Comparison of ENCODE assay signal across 10 cellular contexts in genomic region chr16:89319628-89319882, GRCh38.
A peak's percentile ranks its signal among the peaks of the same experiment; 100 is the strongest.
DNase-seq lines count a peak whose midpoint lies in the region; ATAC-seq and TF ChIP-seq lines count a peak whose summit lies in the region.
"Had no signal": no experiment of that assay in that cellular context is flagged by ENCODE, and none has a peak within 500 bp of the region (broad histone marks: within the 10 kb centered on the region; RNA-seq: fewer than 3 reads in every experiment).

No MANE protein-coding gene starts in this region.

- H3K9me3 Mint-ChIP-seq in activated naive CD4-positive, alpha-beta T cell treated with anti-CD3 and anti-CD28 coated beads, Interleukin-2, amount 10 ng/mL, durations not matched to agents 7 days and 5 days, result no peaks in the 10 kb centered on the region
- no peaks in the 10 kb centered on the region for H3K9me3 Mint-ChIP-seq in activated naive CD8-positive, alpha-beta T cell treated with anti-CD3 and anti-CD28 coated beads for 36 hours
- H3K9me3 Mint-ChIP-seq: memory B cell had no signal

- H3K4me1 ChIP-seq in left lung (peaks cover 45 to 100% of the 10 kb centered on the region in 2 donors), thyroid gland (peaks cover 39 to 81% of the 10 kb centered on the region in 2 donors)

- peaks cover 97% of the 10 kb centered on the region for H3K4me1 Mint-ChIP-seq in activated naive CD4-positive, alpha-beta T cell treated with anti-CD3 and anti-CD28 coated beads, Interleukin-2, amount 10 ng/mL, durations not matched to agents 7 days and 5 days
- H3K4me1 Mint-ChIP-seq in activated naive CD8-positive, alpha-beta T cell treated with anti-CD3 and anti-CD28 coated beads for 36 hours, result peaks cover 91% of the 10 kb centered on the region

- intact Hi-C loops in left lung (cut with DNase I) (no loop called here), thyroid gland (cut with DNase I) (no loop called here)

- ATAC-seq in left lung, result no peak

- H3K27ac ChIP-seq in left lung, result peak overlapping the region; percentile 62 to 69
- peak overlapping the region; percentile 21 to 49 (median 37) for H3K27ac ChIP-seq in thyroid gland

- CTCF ChIA-PET in activated naive CD4-positive, alpha-beta T cell treated with anti-CD3 and anti-CD28 coated beads, Interleukin-2, amount 10 ng/mL, durations not matched to agents 7 days and 5 days (lab: Charles Lee), result no interaction called here

- TF ChIP-seq CTCF in left lung (IDR thresholded peaks at IDR 0.05) (no peak), thyroid gland (IDR thresholded peaks at IDR 0.05) (no peak), GM20000 (IDR thresholded peaks at IDR 0.05; ENCODE audit: extremely low read depth, missing control alignments) (no peak)

- no peaks in the 10 kb centered on the region for H3K27me3 Mint-ChIP-seq in activated naive CD4-positive, alpha-beta T cell treated with anti-CD3 and anti-CD28 coated beads, Interleukin-2, amount 10 ng/mL, durations not matched to agents 7 days and 5 days
- H3K27me3 Mint-ChIP-seq in activated naive CD8-positive, alpha-beta T cell treated with anti-CD3 and anti-CD28 coated beads for 36 hours, result no peaks in the 10 kb centered on the region
- H3K27me3 Mint-ChIP-seq: memory B cell had no signal

- H3K27me3 ChIP-seq in left lung (no peaks in the 10 kb centered on the region), thyroid gland (no peaks in the 10 kb centered on the region)

- H3K4me3 Mint-ChIP-seq in activated naive CD4-positive, alpha-beta T cell treated with anti-CD3 and anti-CD28 coated beads, Interleukin-2, amount 10 ng/mL, durations not matched to agents 7 days and 5 days, result no peak overlapping the region
- H3K4me3 Mint-ChIP-seq in activated naive CD8-positive, alpha-beta T cell treated with anti-CD3 and anti-CD28 coated beads for 36 hours, result no peak overlapping the region

- DNase-seq in activated naive CD4-positive, alpha-beta T cell treated with anti-CD3 and anti-CD28 coated beads, Interleukin-2, amount 10 ng/mL, durations not matched to agents 7 days and 5 days, result no peak
- no peak for DNase-seq in activated naive CD4-positive, alpha-beta T cell treated with anti-CD3 and anti-CD28 coated beads, Interleukin-2, amount 50 U/mL, for 16 hours
- DNase-seq in activated naive CD8-positive, alpha-beta T cell treated with anti-CD3 and anti-CD28 coated beads for 36 hours, result no peak
- no peak for DNase-seq in left lung
- DNase-seq in thyroid gland, result no peak
- no peak for DNase-seq in GM20000 (ENCODE audit: low spot score)
- no peak for DNase-seq in mucosa of gallbladder (ENCODE audit: low spot score)
- DNase-seq in NCI-H510A (lab: John Stamatoyannopoulos, UW), result no peak
- DNase-seq: effector CD8-positive, alpha-beta T cell had no signal

- WGBS in thyroid gland, 2 donors, result 94% methylated on average over 4 of the region's 4 CpGs; no CpG with 5 or more reads in 1 of the 2 donors

- H3K4me3 ChIP-seq in left lung (no peak overlapping the region), thyroid gland (replicated peaks in 1 of 3) (no peak overlapping the region)

- H3K9me3 ChIP-seq in left lung (no peaks in the 10 kb centered on the region), thyroid gland (no peaks in the 10 kb centered on the region)

- H3K36me3 Mint-ChIP-seq in activated naive CD4-positive, alpha-beta T cell treated with anti-CD3 and anti-CD28 coated beads, Interleukin-2, amount 10 ng/mL, durations not matched to agents 7 days and 5 days, result peaks cover 37% of the 10 kb centered on the region
- H3K36me3 Mint-ChIP-seq in activated naive CD8-positive, alpha-beta T cell treated with anti-CD3 and anti-CD28 coated beads for 36 hours, result peaks cover 36% of the 10 kb centered on the region

- H3K36me3 ChIP-seq in left lung (peaks cover 0 to 8% of the 10 kb centered on the region in 2 donors), thyroid gland (no peaks in the 10 kb centered on the region)

- no peak for TF ChIP-seq POLR2A in thyroid gland (IDR thresholded peaks at IDR 0.05)

- peak overlapping the region; percentile 84 for H3K27ac Mint-ChIP-seq in activated naive CD4-positive, alpha-beta T cell treated with anti-CD3 and anti-CD28 coated beads, Interleukin-2, amount 10 ng/mL, durations not matched to agents 7 days and 5 days
- H3K27ac Mint-ChIP-seq in activated naive CD8-positive, alpha-beta T cell treated with anti-CD3 and anti-CD28 coated beads for 36 hours, result peak overlapping the region; percentile 75
